In genomic region chr14:64705406-64706118, GRCh38 we compare ENCODE assay signal across 8 cellular contexts. TPM values are rescaled to one million over a fixed set of nuclear protein-coding genes. Genes with fewer than 3 reads are reported as not detected.
DNase-seq lines count a peak whose midpoint lies in the region; ATAC-seq lines count a peak whose summit lies in the region.

No MANE protein-coding gene starts in this region.

- no peaks in the 10 kb centered on the region for H3K9me3 Mint-ChIP-seq in activated T-helper 17 cell treated with anti-CD3 and anti-CD28 coated beads, Interleukin-2, amount 50 U/mL, for 72 hours

- H3K27me3 Mint-ChIP-seq in activated T-helper 17 cell treated with anti-CD3 and anti-CD28 coated beads, Interleukin-2, amount 50 U/mL, for 72 hours = no peaks in the 10 kb centered on the region

- intact Hi-C loops in left cardiac atrium (cut with DNase I) = no loop called here

- peak overlapping the region; percentile 85 for H3K4me3 Mint-ChIP-seq in activated T-helper 17 cell treated with anti-CD3 and anti-CD28 coated beads, Interleukin-2, amount 50 U/mL, for 72 hours

- DNase-seq in stimulated activated naive CD4-positive, alpha-beta T cell treated with Interleukin-2 at 50 U/mL for 16 hours (lab: John Stamatoyannopoulos, UW) = peak; percentile 37
- DNase-seq in stimulated activated naive CD4-positive, alpha-beta T cell (lab: John Stamatoyannopoulos, UW) = no peak
- DNase-seq in left cardiac atrium (no peak), pons (ENCODE audit: low spot score) (peak; percentile 72), NCI-H524 treated with DMSO at 0.1 percent for 48 hours (lab: John Stamatoyannopoulos, UW) (no peak)
- no peak for DNase-seq in stimulated activated CD4-positive, alpha-beta T cell treated with anti-CD3 and anti-CD28 coated beads, Interleukin-1b, Interleukin-23, amount 100 ng/mL, for 48 hours

- no peaks in the 10 kb centered on the region for H3K36me3 Mint-ChIP-seq in activated T-helper 17 cell treated with anti-CD3 and anti-CD28 coated beads, Interleukin-2, amount 50 U/mL, for 72 hours (ENCODE audit: low read depth)

- H3K4me1 Mint-ChIP-seq in activated T-helper 17 cell treated with anti-CD3 and anti-CD28 coated beads, Interleukin-2, amount 50 U/mL, for 72 hours = peaks cover 52% of the 10 kb centered on the region

- H3K27ac Mint-ChIP-seq in activated T-helper 17 cell treated with anti-CD3 and anti-CD28 coated beads, Interleukin-2, amount 50 U/mL, for 72 hours = peak overlapping the region; percentile 72

- ATAC-seq in activated T-helper 17 cell treated with anti-CD3 and anti-CD28 coated beads, Interleukin-2, amount 50 U/mL, for 72 hours (replicated peaks) = peak; percentile 55
- ATAC-seq in left cardiac atrium = peak; percentile 2 to 16
- no peak for ATAC-seq in GM21576 (IDR thresholded peaks at IDR 0.05; ENCODE audit: unreplicated experiment)

RNA-seq across cellular contexts. Expression of gene PLEKHG3, which starts 1.3 kb away (rescaled TPM):
- 10 to 100 TPM; 17.2 to 19.2 TPM for total RNA-seq in activated T-helper 17 cell treated with anti-CD3 and anti-CD28 coated beads, Interleukin-2, amount 50 U/mL, for 72 hours
- 10 to 100 TPM; 29.4 to 37.7 TPM for total RNA-seq in left cardiac atrium

Comparison
In these comparisons a context has a peak if more than half of its experiments do, and no peak if none do; other contexts are left out.
1. DNase-seq: peak in stimulated activated naive CD4-positive, alpha-beta T cell treated with Interleukin-2 at 50 U/mL for 16 hours (single experiment) and pons (single experiment); none in stimulated activated naive CD4-positive, alpha-beta T cell (0 of 6), left cardiac atrium (single experiment), stimulated activated CD4-positive, alpha-beta T cell treated with anti-CD3 and anti-CD28 coated beads, Interleukin-1b, Interleukin-23, amount 100 ng/mL, for 48 hours (single experiment) and NCI-H524 treated with DMSO at 0.1 percent for 48 hours (single experiment).